In genomic region chr7:99560834-99561734, GRCh38 we compare ENCODE assay signal across 1 cellular context.
TF ChIP-seq lines count a peak whose summit lies in the region.

No MANE protein-coding gene starts in this region.

TF ChIP-seq in WTC11, 78 proteins besides CTCF, POLR2A, EP300 and RAD21 (continued from another document):
- TF ChIP-seq ZNF512 (CRISPR knock-in tag; IDR thresholded peaks at IDR 0.05; ENCODE audit: borderline replicate concordance) (no peak), ZNF317 (CRISPR knock-in tag; IDR thresholded peaks at IDR 0.05; ENCODE audit: borderline replicate concordance, low read depth) (no peak), MXD4 (CRISPR knock-in tag; IDR thresholded peaks at IDR 0.05; ENCODE audit: borderline replicate concordance) (no peak), E2F4 (CRISPR knock-in tag; IDR thresholded peaks at IDR 0.05; ENCODE audit: borderline replicate concordance, low read depth) (no peak), ZNF232 (CRISPR knock-in tag; IDR thresholded peaks at IDR 0.05) (no peak), ATF1 (CRISPR knock-in tag; IDR thresholded peaks at IDR 0.05) (no peak), ATF6 (CRISPR knock-in tag; IDR thresholded peaks at IDR 0.05) (no peak), TEAD4 (CRISPR knock-in tag; IDR thresholded peaks at IDR 0.05) (no peak), HMGXB4 (CRISPR knock-in tag; IDR thresholded peaks at IDR 0.05) (no peak), MYBL2 (CRISPR knock-in tag; IDR thresholded peaks at IDR 0.05) (no peak)
